ENCODE assay signal across 1 cellular context in the genomic region with DNA sequence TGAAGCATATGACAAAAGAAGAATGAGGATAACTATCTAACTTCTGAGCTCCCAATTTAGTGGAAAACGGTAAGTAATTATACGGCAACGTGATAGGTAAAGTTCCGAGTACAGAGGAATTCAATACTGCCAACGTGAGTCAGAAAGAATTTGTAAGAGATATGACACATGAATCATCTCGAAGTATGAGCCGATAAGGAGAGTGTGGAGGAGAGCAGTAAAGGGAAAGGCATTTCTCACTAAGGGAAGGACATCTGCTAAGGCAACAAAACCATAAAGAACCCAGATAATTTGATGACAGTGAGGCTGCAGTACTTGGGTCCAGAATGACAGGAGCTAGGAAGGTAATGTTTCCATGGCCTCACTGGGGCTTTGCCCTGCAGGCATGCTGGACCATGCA.
TF ChIP-seq lines count a peak whose summit lies in the region.

No MANE protein-coding gene starts in this region.

TF ChIP-seq in HEK293, 187 proteins besides CTCF, POLR2A, EP300 and RAD21 (continued from another document):
- no peak for TF ChIP-seq HOXA7 (CRISPR knock-in tag; IDR thresholded peaks at IDR 0.05; ENCODE audit: borderline replicate concordance)
- TF ChIP-seq ZNF585B (tag by site-specific recombination; IDR thresholded peaks at IDR 0.05): no peak
- TF ChIP-seq ZSCAN23 (tag by site-specific recombination; IDR thresholded peaks at IDR 0.05): peak; percentile 75; the same call in 1 of the 2 replicates
- TF ChIP-seq, protein P1, sequence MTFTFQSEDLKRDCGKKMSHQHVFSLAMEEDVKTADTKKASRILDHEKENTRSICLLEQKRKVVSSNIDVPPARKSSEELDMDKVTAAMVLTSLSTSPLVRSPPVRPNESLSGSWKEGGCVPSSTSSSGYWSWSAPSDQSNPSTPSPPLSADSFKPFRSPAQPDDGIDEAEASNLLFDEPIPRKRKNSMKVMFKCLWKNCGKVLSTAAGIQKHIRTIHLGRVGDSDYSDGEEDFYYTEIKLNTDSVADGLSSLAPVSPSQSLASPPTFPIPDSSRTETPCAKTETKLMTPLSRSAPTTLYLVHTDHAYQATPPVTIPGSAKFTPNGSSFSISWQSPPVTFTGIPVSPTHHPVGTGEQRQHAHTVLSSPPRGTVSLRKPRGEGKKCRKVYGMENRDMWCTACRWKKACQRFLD (tag by site-specific recombination; IDR thresholded peaks at IDR 0.05): no peak
- TF ChIP-seq BCL11A (tag by site-specific recombination; IDR thresholded peaks at IDR 0.05; ENCODE audit: low read depth): no peak
- TF ChIP-seq, protein P2, sequence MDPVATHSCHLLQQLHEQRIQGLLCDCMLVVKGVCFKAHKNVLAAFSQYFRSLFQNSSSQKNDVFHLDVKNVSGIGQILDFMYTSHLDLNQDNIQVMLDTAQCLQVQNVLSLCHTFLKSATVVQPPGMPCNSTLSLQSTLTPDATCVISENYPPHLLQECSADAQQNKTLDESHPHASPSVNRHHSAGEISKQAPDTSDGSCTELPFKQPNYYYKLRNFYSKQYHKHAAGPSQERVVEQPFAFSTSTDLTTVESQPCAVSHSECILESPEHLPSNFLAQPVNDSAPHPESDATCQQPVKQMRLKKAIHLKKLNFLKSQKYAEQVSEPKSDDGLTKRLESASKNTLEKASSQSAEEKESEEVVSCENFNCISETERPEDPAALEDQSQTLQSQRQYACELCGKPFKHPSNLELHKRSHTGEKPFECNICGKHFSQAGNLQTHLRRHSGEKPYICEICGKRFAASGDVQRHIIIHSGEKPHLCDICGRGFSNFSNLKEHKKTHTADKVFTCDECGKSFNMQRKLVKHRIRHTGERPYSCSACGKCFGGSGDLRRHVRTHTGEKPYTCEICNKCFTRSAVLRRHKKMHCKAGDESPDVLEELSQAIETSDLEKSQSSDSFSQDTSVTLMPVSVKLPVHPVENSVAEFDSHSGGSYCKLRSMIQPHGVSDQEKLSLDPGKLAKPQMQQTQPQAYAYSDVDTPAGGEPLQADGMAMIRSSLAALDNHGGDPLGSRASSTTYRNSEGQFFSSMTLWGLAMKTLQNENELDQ (tag by site-specific recombination; IDR thresholded peaks at IDR 0.05; ENCODE audit: low read depth): no peak
- no peak; the same call in 1 of the 2 replicates for TF ChIP-seq ZNF394 (tag by site-specific recombination; IDR thresholded peaks at IDR 0.05; ENCODE audit: borderline replicate concordance)
- TF ChIP-seq, protein P3, sequence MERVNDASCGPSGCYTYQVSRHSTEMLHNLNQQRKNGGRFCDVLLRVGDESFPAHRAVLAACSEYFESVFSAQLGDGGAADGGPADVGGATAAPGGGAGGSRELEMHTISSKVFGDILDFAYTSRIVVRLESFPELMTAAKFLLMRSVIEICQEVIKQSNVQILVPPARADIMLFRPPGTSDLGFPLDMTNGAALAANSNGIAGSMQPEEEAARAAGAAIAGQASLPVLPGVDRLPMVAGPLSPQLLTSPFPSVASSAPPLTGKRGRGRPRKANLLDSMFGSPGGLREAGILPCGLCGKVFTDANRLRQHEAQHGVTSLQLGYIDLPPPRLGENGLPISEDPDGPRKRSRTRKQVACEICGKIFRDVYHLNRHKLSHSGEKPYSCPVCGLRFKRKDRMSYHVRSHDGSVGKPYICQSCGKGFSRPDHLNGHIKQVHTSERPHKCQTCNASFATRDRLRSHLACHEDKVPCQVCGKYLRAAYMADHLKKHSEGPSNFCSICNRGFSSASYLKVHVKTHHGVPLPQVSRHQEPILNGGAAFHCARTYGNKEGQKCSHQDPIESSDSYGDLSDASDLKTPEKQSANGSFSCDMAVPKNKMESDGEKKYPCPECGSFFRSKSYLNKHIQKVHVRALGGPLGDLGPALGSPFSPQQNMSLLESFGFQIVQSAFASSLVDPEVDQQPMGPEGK (tag by site-specific recombination; IDR thresholded peaks at IDR 0.05): 0 out of 2 replicates have a peak, but pooled peaks have one; percentile 31
